19 cellular contexts compared by ENCODE assay signal in the genomic region with DNA sequence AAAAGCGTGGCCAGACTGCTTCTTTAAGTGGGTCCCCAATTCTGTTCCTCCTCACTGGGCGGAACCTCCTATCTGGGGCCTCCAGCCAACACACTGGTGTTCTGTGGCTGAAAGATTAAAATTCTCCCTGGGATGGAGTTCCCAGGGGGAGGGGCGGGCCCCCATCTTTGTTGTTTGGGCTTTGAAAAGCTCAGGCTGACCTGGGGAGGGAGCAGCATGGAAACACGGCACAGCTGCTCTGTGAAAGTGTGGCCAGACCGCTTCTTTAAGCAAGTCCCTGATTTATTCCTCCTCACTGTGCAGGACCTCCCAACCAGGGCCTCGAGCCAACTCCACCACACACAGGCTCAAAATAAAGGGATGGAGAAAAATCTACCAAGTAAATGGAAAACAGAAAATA.
DNase-seq lines count a peak whose midpoint lies in the region; ATAC-seq, FAIRE-seq and TF ChIP-seq lines count a peak whose summit lies in the region.
"Had no signal": no experiment of that assay in that cellular context is flagged by ENCODE, and none has a peak within 500 bp of the region (broad histone marks: within the 10 kb centered on the region; RNA-seq: fewer than 3 reads in every experiment).

No MANE protein-coding gene starts in this region.

- H3K4me3 ChIP-seq in heart left ventricle (no peak overlapping the region), left lung (no peak overlapping the region), ovary (no peak overlapping the region), uterus (no peak overlapping the region), SK-N-SH (ENCODE audit: low read depth in 2 of 2, low read length in 1 of 2) (no peak overlapping the region)

- peak in 3 of 5 donors; percentile 8 to 57 (median 16) for DNase-seq in heart left ventricle
- DNase-seq in left lung: no peak
- DNase-seq in ovary: peak; percentile 35 to 68 (median 46)
- peak; percentile 51 to 59 for DNase-seq in uterus
- no peak for DNase-seq in SW 1271 (lab: John Stamatoyannopoulos, UW)
- no peak for DNase-seq in GM12892 (ENCODE audit: insufficient read length)
- DNase-seq in SK-N-SH: no peak
- DNase-seq: ACHN, DMS79, KG1, NCI-H1105 treated with DMSO at 0.1 percent for 48 hours, NCI-H1694, NCI-H2081 treated with DMSO at 0.1 percent for 48 hours, NCI-H510A, NCI-H82, RPMI8226 had no signal

- H3K9me2 ChIP-seq in SK-N-SH: no peaks in the 10 kb centered on the region

- H3K9ac ChIP-seq in SK-N-SH: no peak overlapping the region

- TF ChIP-seq EP300 in ovary (IDR thresholded peaks at IDR 0.05): no peak
- TF ChIP-seq EP300 in SK-N-SH (IDR thresholded peaks at IDR 0.05; ENCODE audit: borderline replicate concordance in 1 of 2, low read depth in 1 of 2, low read length in 1 of 2): no peak

- no peak for ATAC-seq in heart left ventricle
- peak; percentile 24 for ATAC-seq in left lung

- CTCF ChIA-PET in SK-N-SH (lab: Yijun Ruan, JAX): no interaction called here

- H3K27me3 ChIP-seq in heart left ventricle: no peaks in the 10 kb centered on the region
- H3K27me3 ChIP-seq in left lung: no peaks in the 10 kb centered on the region
- H3K27me3 ChIP-seq in ovary: no peaks in the 10 kb centered on the region
- no peaks in the 10 kb centered on the region for H3K27me3 ChIP-seq in uterus
- H3K27me3 ChIP-seq in SK-N-SH (ENCODE audit: insufficient read depth): no peaks in the 10 kb centered on the region

- no peak for TF ChIP-seq RAD21 in SK-N-SH (IDR thresholded peaks at IDR 0.05; ENCODE audit: low read length)

- WGBS in heart left ventricle, 4 donors: 40 to 64% (median 54%) methylated on average over 5 to 6 of the region's 6 CpGs
- WGBS in ovary, 3 donors: 17 to 22% (median 21%) methylated on average over 6 of the region's 6 CpGs
- WGBS in SK-N-SH (ENCODE audit: low lambda C conversion rate): under 1% methylated on average over 5 of the region's 6 CpGs

- H2AFZ ChIP-seq in SK-N-SH (ENCODE audit: low read depth): no peak overlapping the region

- H3K36me3 ChIP-seq in heart left ventricle (no peaks in the 10 kb centered on the region), left lung (no peaks in the 10 kb centered on the region), ovary (no peaks in the 10 kb centered on the region), uterus (no peaks in the 10 kb centered on the region), SK-N-SH (replicated peaks in 1 of 2; ENCODE audit: control insufficient read depth in 1 of 2, insufficient read depth in 2 of 2, low read length in 1 of 2) (no peaks in the 10 kb centered on the region)

- intact Hi-C loops in heart left ventricle (cut with DNase I) (no loop called here), left lung (cut with DNase I) (no loop called here), ovary (cut with DNase I) (no loop called here), uterus (cut with DNase I; ENCODE audit: low total_unique reads) (no loop called here)

- H3K27ac ChIP-seq in heart left ventricle (no peak overlapping the region), left lung (no peak overlapping the region), ovary (no peak overlapping the region), uterus (no peak overlapping the region), SK-N-SH (ENCODE audit: low read depth in 2 of 2, low read length in 1 of 2) (no peak overlapping the region)
- H3K27ac ChIP-seq: C4-2B had no signal

- FAIRE-seq in GM12892 (lab: Jason Lieb, UNC): no peak
- FAIRE-seq: D721Med, H54 had no signal

- H3K4me2 ChIP-seq in SK-N-SH: no peak overlapping the region

- no peak for TF ChIP-seq POLR2A in heart left ventricle (IDR thresholded peaks at IDR 0.05)
- no peak for TF ChIP-seq POLR2A in ovary (IDR thresholded peaks at IDR 0.05)
- no peak for TF ChIP-seq POLR2A in uterus (IDR thresholded peaks at IDR 0.05)
- no peak for TF ChIP-seq POLR2A in GM12892 (IDR thresholded peaks at IDR 0.05; ENCODE audit: low read depth, low read length)

- TF ChIP-seq CTCF in heart left ventricle (IDR thresholded peaks at IDR 0.05) (no peak), left lung (IDR thresholded peaks at IDR 0.05) (no peak), ovary (IDR thresholded peaks at IDR 0.05) (no peak), uterus (IDR thresholded peaks at IDR 0.05) (no peak), SK-N-SH (IDR thresholded peaks at IDR 0.05) (no peak)

- H3K4me1 ChIP-seq in heart left ventricle (no peaks in the 10 kb centered on the region), left lung (no peaks in the 10 kb centered on the region), ovary (ENCODE audit: insufficient read depth) (no peaks in the 10 kb centered on the region), uterus (no peaks in the 10 kb centered on the region), SK-N-SH (ENCODE audit: control insufficient read depth in 1 of 2, insufficient read depth in 2 of 2, low read depth in 1 of 2, low read length in 1 of 2) (no peaks in the 10 kb centered on the region)

- H3K79me2 ChIP-seq in SK-N-SH (ENCODE audit: insufficient read depth): no peaks in the 10 kb centered on the region

- no peaks in the 10 kb centered on the region for H4K20me1 ChIP-seq in SK-N-SH (ENCODE audit: insufficient read depth)

- no peaks in the 10 kb centered on the region for H3F3A ChIP-seq in SK-N-SH (replicated peaks; ENCODE audit: insufficient read depth)

- H3K9me3 ChIP-seq in heart left ventricle (no peaks in the 10 kb centered on the region), left lung (no peaks in the 10 kb centered on the region), ovary (no peaks in the 10 kb centered on the region), uterus (no peaks in the 10 kb centered on the region), SK-N-SH (no peaks in the 10 kb centered on the region)

- POLR2A ChIA-PET in SK-N-SH (lab: Yijun Ruan, JAX): no interaction called here

TF ChIP-seq in SK-N-SH, 30 proteins besides CTCF, POLR2A, EP300 and RAD21:
- TF ChIP-seq NFIC (IDR thresholded peaks at IDR 0.05; ENCODE audit: borderline replicate concordance): no peak
- TF ChIP-seq YY1 (IDR thresholded peaks at IDR 0.05; ENCODE audit: low read depth): no peak
- TF ChIP-seq EZH2phosphoT487 (IDR thresholded peaks at IDR 0.05; ENCODE audit: borderline replicate concordance, low read depth): no peak
- TF ChIP-seq, protein P1, sequence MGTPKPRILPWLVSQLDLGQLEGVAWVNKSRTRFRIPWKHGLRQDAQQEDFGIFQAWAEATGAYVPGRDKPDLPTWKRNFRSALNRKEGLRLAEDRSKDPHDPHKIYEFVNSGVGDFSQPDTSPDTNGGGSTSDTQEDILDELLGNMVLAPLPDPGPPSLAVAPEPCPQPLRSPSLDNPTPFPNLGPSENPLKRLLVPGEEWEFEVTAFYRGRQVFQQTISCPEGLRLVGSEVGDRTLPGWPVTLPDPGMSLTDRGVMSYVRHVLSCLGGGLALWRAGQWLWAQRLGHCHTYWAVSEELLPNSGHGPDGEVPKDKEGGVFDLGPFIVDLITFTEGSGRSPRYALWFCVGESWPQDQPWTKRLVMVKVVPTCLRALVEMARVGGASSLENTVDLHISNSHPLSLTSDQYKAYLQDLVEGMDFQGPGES (IDR thresholded peaks at IDR 0.05; ENCODE audit: low read depth, low read length): no peak
- no peak for TF ChIP-seq GABPA (IDR thresholded peaks at IDR 0.05; ENCODE audit: low read depth)
- TF ChIP-seq GATA2 (CRISPR knock-in tag; IDR thresholded peaks at IDR 0.05): no peak
- no peak for TF ChIP-seq ELF1 (IDR thresholded peaks at IDR 0.05)
TF ChIP-seq in SK-N-SH: peak in this region for 0.

Comparison
In these comparisons a context has a peak if more than half of its experiments do, and no peak if none do; other contexts are left out.
1. DNase-seq: peak in heart left ventricle (3 of 5), ovary (5 of 5) and uterus (2 of 2); none in left lung (0 of 2), SW 1271 (0 of 2), GM12892 (single experiment) and SK-N-SH (single experiment).